8 cellular contexts compared by ENCODE assay signal in the genomic region with DNA sequence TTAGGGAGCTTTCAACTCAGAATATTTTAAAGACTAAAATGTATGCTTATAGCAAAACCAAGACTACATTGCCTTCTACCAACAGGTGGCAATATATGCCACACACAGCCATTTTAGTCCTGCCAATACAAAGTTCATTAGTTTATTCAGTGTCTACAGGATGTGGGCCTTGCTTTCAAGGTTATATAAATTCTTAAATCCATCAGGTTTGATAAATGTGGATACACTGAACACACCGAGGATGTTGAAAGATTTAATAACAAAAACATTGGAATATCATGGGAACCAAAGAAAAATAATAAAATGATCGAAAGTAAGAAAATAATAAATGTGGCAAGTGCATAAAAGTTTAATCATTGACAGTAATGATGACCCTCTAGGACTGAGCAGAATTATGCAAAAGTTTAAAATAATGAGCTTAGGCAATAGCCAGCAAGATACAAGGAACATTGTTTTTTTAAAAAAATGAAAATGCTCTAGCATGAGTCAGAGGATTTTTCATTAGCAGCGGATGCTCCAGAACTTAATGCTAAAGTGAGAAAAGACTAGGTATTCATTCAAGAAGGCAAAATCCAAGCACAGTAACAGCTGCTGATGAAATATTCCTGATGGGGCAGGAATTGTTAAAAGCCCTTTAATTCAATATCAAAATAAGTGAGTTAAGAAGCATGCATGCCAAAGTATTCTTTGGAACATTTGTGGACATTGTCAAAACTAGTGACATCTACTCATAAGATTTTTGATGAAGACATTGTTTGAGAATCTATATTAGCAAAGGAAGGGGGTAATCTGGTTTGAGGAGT. TPM values are rescaled to one million over a fixed set of nuclear protein-coding genes. Genes with fewer than 3 reads are reported as not detected.
DNase-seq lines count a peak whose midpoint lies in the region; ATAC-seq, FAIRE-seq and TF ChIP-seq lines count a peak whose summit lies in the region.

No MANE protein-coding gene starts in this region.

- H3K4me1 ChIP-seq in keratinocyte (ENCODE audit: control insufficient read depth, extremely low read depth, insufficient read depth, low read length): no peaks in the 10 kb centered on the region

- CTCF ChIA-PET in GM10248 (lab: Yijun Ruan, JAX): interaction anchor here (0.7 to 2.0 kb wide), 2 partner anchors 13 to 24 kb away, joined by 3 to 7 read pairs; partner anchors contain the start of gene SCN9A

- no peaks in the 10 kb centered on the region for H3K9me1 ChIP-seq in keratinocyte (ENCODE audit: control insufficient read depth, extremely low read depth, insufficient read depth, low read length)

- H3K4me2 ChIP-seq in keratinocyte (ENCODE audit: control insufficient read depth, extremely low read depth, insufficient read depth, low read depth, low read length): no peak overlapping the region

- ATAC-seq in HG02870 (IDR thresholded peaks at IDR 0.05; ENCODE audit: unreplicated experiment) (peak; percentile 71), T-helper 17 cell (no peak)

- FAIRE-seq in keratinocyte (lab: Jason Lieb, UNC): peak; percentile 13

- no peaks in the 10 kb centered on the region for H3K4me1 Mint-ChIP-seq in T-helper 17 cell

- TF ChIP-seq CTCF in GM10248 (IDR thresholded peaks at IDR 0.05; ENCODE audit: control extremely low read depth, extremely low read depth, low read depth, missing control alignments): peak; percentile 13
- peak in 2 of 3 experiments; percentile 42 to 46 for TF ChIP-seq CTCF in keratinocyte (optimal IDR thresholded peaks at IDR 0.05 in 1 of 3, IDR thresholded peaks at IDR 0.05 in 1 of 3, conservative IDR thresholded peaks at IDR 0.05 in 1 of 3; ENCODE audit: extremely low read depth in 1 of 3, insufficient read depth in 2 of 3, low read length in 3 of 3)

- H3K27me3 ChIP-seq in keratinocyte (ENCODE audit: control insufficient read depth, extremely low read depth, insufficient read depth, low read length): no peaks in the 10 kb centered on the region

- H3K36me3 Mint-ChIP-seq in T-helper 17 cell (ENCODE audit: low read depth): no peaks in the 10 kb centered on the region

- POLR2A ChIA-PET in GM10248 (lab: Yijun Ruan, JAX): no interaction called here

- no peaks in the 10 kb centered on the region for H4K20me1 ChIP-seq in keratinocyte (ENCODE audit: control insufficient read depth, extremely low read depth, insufficient read depth, low read length)

- no peak overlapping the region for H3K27ac Mint-ChIP-seq in T-helper 17 cell

- DNase-seq in GM10248 (ENCODE audit: extremely low spot score): no peak
- no peak for DNase-seq in SK-N-MC (ENCODE audit: low read depth, low spot score)
- DNase-seq in keratinocyte (ENCODE audit: low read depth, low spot score): no peak
- DNase-seq in cortex of kidney (lab: John Stamatoyannopoulos, UW): no peak
- DNase-seq in NCI-H1048 (lab: John Stamatoyannopoulos, UW): no peak
- no peak for DNase-seq in T-helper 17 cell
- no peak for DNase-seq in AG20443 (ENCODE audit: low spot score)

- no peak overlapping the region for H2AFZ ChIP-seq in keratinocyte (ENCODE audit: control insufficient read depth, low read length)

- no peak overlapping the region for H3K4me3 Mint-ChIP-seq in T-helper 17 cell

- dilution Hi-C loops in keratinocyte (cut with MboI; ENCODE audit: extremely low pct_ligation_motif_present, low sequenced_read_pairs): no loop called here

- H3K4me3 ChIP-seq in SK-N-MC (peak overlapping the region; percentile 49), keratinocyte (ENCODE audit: control insufficient read depth in 2 of 3, extremely low read depth in 1 of 3, insufficient read depth in 2 of 3, low read depth in 1 of 3, low read length in 3 of 3) (no peak overlapping the region)

- H3K9me3 ChIP-seq in SK-N-MC (ENCODE audit: low read depth, low read length): no peaks in the 10 kb centered on the region
- H3K9me3 ChIP-seq in keratinocyte (ENCODE audit: control insufficient read depth, low read depth, low read length): no peaks in the 10 kb centered on the region
- H3K9me3 ChIP-seq in T-helper 17 cell (ENCODE audit: control insufficient read depth, low read length, poor library complexity, severe bottlenecking): no peaks in the 10 kb centered on the region

- H3K36me3 ChIP-seq in SK-N-MC (ENCODE audit: insufficient read depth, low read length) (no peaks in the 10 kb centered on the region), keratinocyte (ENCODE audit: control insufficient read depth in 2 of 2, extremely low read depth in 1 of 2, insufficient read depth in 2 of 2, low read length in 2 of 2) (no peaks in the 10 kb centered on the region)

- H3K9ac ChIP-seq in SK-N-MC (ENCODE audit: insufficient read length) (no peak overlapping the region), keratinocyte (ENCODE audit: control insufficient read depth, extremely low read depth, insufficient read depth, low read length) (no peak overlapping the region)

- H3K27ac ChIP-seq in SK-N-MC (peak overlapping the region; percentile 93), keratinocyte (ENCODE audit: control insufficient read depth, insufficient read depth, low read length) (no peak overlapping the region)

- no peaks in the 10 kb centered on the region for H3K79me2 ChIP-seq in keratinocyte (ENCODE audit: control insufficient read depth, insufficient read depth, low read length)

- no peaks in the 10 kb centered on the region for H3K27me3 Mint-ChIP-seq in T-helper 17 cell

RNA-seq across cellular contexts. Expression of gene SCN9A, which starts 14.2 kb away (rescaled TPM):
- polyA plus RNA-seq in keratinocyte: 0.09 to 0.10 TPM (median 0.09 TPM) in 3 replicates
- polyA plus RNA-seq in keratinocyte (2011; ENCODE audit: low read depth): not detected
- 0.02 and 0.03 TPM in 2 replicates for polyA plus RNA-seq in keratinocyte (2011; cell fraction: cytosol; rRNA removed)
- polyA plus RNA-seq in keratinocyte (2011; cell fraction: nucleus; rRNA removed): 0.05 and 0.06 TPM in 2 replicates
- polyA plus RNA-seq in keratinocyte (2012; ENCODE audit: low replicate concordance): 0.06 and 0.19 TPM in 2 replicates
- polyA minus RNA-seq in keratinocyte: 0.10 to 0.22 TPM in 2 of 3 replicates, not detected in the other
- not detected for polyA minus RNA-seq in keratinocyte (2011; cell fraction: cytosol; rRNA and poly(A)+ RNA removed)
- 0.16 and 0.21 TPM in 2 replicates for polyA minus RNA-seq in keratinocyte (2011; cell fraction: nucleus; rRNA and poly(A)+ RNA removed)
- total RNA-seq in T-helper 17 cell: under 1 TPM in 1 of 2 donors, not detected in 1; 0.21 TPM
